ENCODE assay signal across 28 cellular contexts in genomic region chr17:8354196-8354595, GRCh38. TPM values are rescaled to one million over a fixed set of nuclear protein-coding genes. Genes with fewer than 3 reads are reported as not detected.
"Had no signal": no experiment of that assay in that cellular context is flagged by ENCODE, and none has a peak within 500 bp of the region (broad histone marks: within the 10 kb centered on the region; RNA-seq: fewer than 3 reads in every experiment).

No MANE protein-coding gene starts in this region.

- DNase-seq: activated CD4-positive, alpha-beta T cell treated with anti-CD3 and anti-CD28 coated beads for 4 hours; activated CD4-positive, alpha-beta T cell treated with anti-CD3 and anti-CD28 coated beads, Interleukin-2, amount 50 U/mL, for 4 hours; activated CD8-positive, alpha-beta T cell treated with anti-CD3 and anti-CD28 coated beads, Interleukin-2, amount 10 ng/mL, durations not matched to agents 7 days and 5 days; activated effector memory CD4-positive, alpha-beta T cell treated with Interleukin-2 at 50 U/mL for 16 hours; activated naive CD4-positive, alpha-beta T cell treated with Interleukin-2 at 50 U/mL for 16 hours; activated naive CD8-positive, alpha-beta T cell treated with anti-CD3 and anti-CD28 coated beads, Interleukin-2, amount 50 U/mL, for 24 hours; activated T-cell treated with anti-CD3 and anti-CD28 coated beads, Interleukin-2, amount 50 U/mL, for 24 hours; amniotic stem cell; IMR-90; Kasumi-1; KBM-7; NCI-H1105; NCI-H1436; NCI-H1694 treated with DMSO at 0.1 percent for 48 hours; NCI-H2029 treated with DMSO at 0.1 percent for 48 hours; NCI-H524; PC-3; SIG-M5; T-cell; T-helper 2 cell; T1000; WERI-Rb-1 had no signal

- ATAC-seq: activated CD4-positive, CD25-positive, alpha-beta regulatory T cell treated with anti-CD3 and anti-CD28 coated beads, Interleukin-2, amount 50 U/mL, for 24 hours; activated CD8-positive, alpha-beta T cell treated with anti-CD3 and anti-CD28 coated beads, Interleukin-2, amount 10 ng/mL, durations not matched to agents 7 days and 5 days; activated naive CD4-positive, alpha-beta T cell treated with anti-CD3 and anti-CD28 coated beads, Interleukin-2, amount 50 U/mL, for 72 hours; activated naive CD8-positive, alpha-beta T cell treated with anti-CD3 and anti-CD28 coated beads, Interleukin-2, amount 50 U/mL, for 24 hours; PC-3; T-cell had no signal

- H3K36me3 ChIP-seq: WERI-Rb-1 had no signal

- H3K9me3 Mint-ChIP-seq: activated naive CD4-positive, alpha-beta T cell treated with anti-CD3 and anti-CD28 coated beads, Interleukin-2, amount 50 U/mL, for 72 hours; activated naive CD8-positive, alpha-beta T cell treated with anti-CD3 and anti-CD28 coated beads, Interleukin-2, amount 50 U/mL, for 24 hours; activated T-cell treated with anti-CD3 and anti-CD28 coated beads, Interleukin-2, amount 50 U/mL, for 24 hours; activated T-helper 1 cell treated with anti-CD3 and anti-CD28 coated beads, Interleukin-12 subunit alpha, Interleukin-12 subunit beta, Interleukin-2, Interleukin-4 antibody, amounts not matched to agents 30 ng/mL and 10 ng/mL and 1 ng/mL, durations not matched to agents 14 hours and 24 hours and 36 hours; T-cell had no signal

- H3K4me1 Mint-ChIP-seq: activated naive CD8-positive, alpha-beta T cell treated with anti-CD3 and anti-CD28 coated beads, Interleukin-2, amount 50 U/mL, for 24 hours had no signal

- H3K4me3 Mint-ChIP-seq: activated CD8-positive, alpha-beta T cell treated with anti-CD3 and anti-CD28 coated beads, Interleukin-2, amount 10 ng/mL, durations not matched to agents 7 days and 5 days; activated naive CD8-positive, alpha-beta T cell treated with anti-CD3 and anti-CD28 coated beads, Interleukin-2, amount 50 U/mL, for 24 hours; activated T-cell treated with anti-CD3 and anti-CD28 coated beads, Interleukin-2, amount 50 U/mL, for 24 hours; activated T-helper 1 cell treated with anti-CD3 and anti-CD28 coated beads, Interleukin-12 subunit alpha, Interleukin-12 subunit beta, Interleukin-2, Interleukin-4 antibody, amounts not matched to agents 30 ng/mL and 10 ng/mL and 1 ng/mL, durations not matched to agents 14 hours and 24 hours and 36 hours; T-cell had no signal

- H3K27ac ChIP-seq: WERI-Rb-1 had no signal

- H3K27ac Mint-ChIP-seq: activated CD8-positive, alpha-beta T cell treated with anti-CD3 and anti-CD28 coated beads, Interleukin-2, amount 10 ng/mL, durations not matched to agents 7 days and 5 days; activated naive CD4-positive, alpha-beta T cell treated with anti-CD3 and anti-CD28 coated beads, Interleukin-2, amount 50 U/mL, for 72 hours; activated naive CD8-positive, alpha-beta T cell treated with anti-CD3 and anti-CD28 coated beads, Interleukin-2, amount 50 U/mL, for 24 hours; activated T-cell treated with anti-CD3 and anti-CD28 coated beads, Interleukin-2, amount 50 U/mL, for 24 hours; activated T-helper 1 cell treated with anti-CD3 and anti-CD28 coated beads, Interleukin-12 subunit alpha, Interleukin-12 subunit beta, Interleukin-2, Interleukin-4 antibody, amounts not matched to agents 30 ng/mL and 10 ng/mL and 1 ng/mL, durations not matched to agents 14 hours and 24 hours and 36 hours; T-cell had no signal

- H3K36me3 Mint-ChIP-seq: activated naive CD4-positive, alpha-beta T cell treated with anti-CD3 and anti-CD28 coated beads, Interleukin-2, amount 50 U/mL, for 72 hours; T-cell had no signal

RNA-seq across cellular contexts. Expression of gene ODF4, which starts 14.6 kb away (rescaled TPM):
- total RNA-seq: activated CD8-positive, alpha-beta T cell treated with anti-CD3 and anti-CD28 coated beads, Interleukin-2, amount 10 ng/mL, durations not matched to agents 7 days and 5 days; activated naive CD4-positive, alpha-beta T cell treated with anti-CD3 and anti-CD28 coated beads, Interleukin-2, amount 50 U/mL, for 72 hours; activated T-helper 1 cell treated with anti-CD3 and anti-CD28 coated beads, Interleukin-12 subunit alpha, Interleukin-12 subunit beta, Interleukin-2, Interleukin-4 antibody, amounts not matched to agents 30 ng/mL and 10 ng/mL and 1 ng/mL, durations not matched to agents 14 hours and 24 hours and 36 hours; astrocyte; cardiac septum; cerebellum; IMR-90; PC-3; T-cell had no signal
- polyA plus RNA-seq: IMR-90 had no signal

RNA-seq across cellular contexts. Expression of gene RNF222, which starts 43.4 kb away (rescaled TPM):
- total RNA-seq: activated T-helper 1 cell treated with anti-CD3 and anti-CD28 coated beads, Interleukin-12 subunit alpha, Interleukin-12 subunit beta, Interleukin-2, Interleukin-4 antibody, amounts not matched to agents 30 ng/mL and 10 ng/mL and 1 ng/mL, durations not matched to agents 14 hours and 24 hours and 36 hours; astrocyte; cardiac septum; cerebellum; IMR-90 had no signal
- polyA plus RNA-seq: IMR-90 had no signal

RNA-seq across cellular contexts. Expression of gene ARHGEF15, which starts 44.2 kb away (rescaled TPM):
- total RNA-seq: activated CD8-positive, alpha-beta T cell treated with anti-CD3 and anti-CD28 coated beads, Interleukin-2, amount 10 ng/mL, durations not matched to agents 7 days and 5 days; activated naive CD4-positive, alpha-beta T cell treated with anti-CD3 and anti-CD28 coated beads, Interleukin-2, amount 50 U/mL, for 72 hours; activated T-helper 1 cell treated with anti-CD3 and anti-CD28 coated beads, Interleukin-12 subunit alpha, Interleukin-12 subunit beta, Interleukin-2, Interleukin-4 antibody, amounts not matched to agents 30 ng/mL and 10 ng/mL and 1 ng/mL, durations not matched to agents 14 hours and 24 hours and 36 hours; IMR-90; PC-3 had no signal
- polyA plus RNA-seq: IMR-90 had no signal
